In genomic region chr18:39325973-39326372, GRCh38 we compare ENCODE assay signal across 28 cellular contexts.
"Had no signal": no experiment of that assay in that cellular context is flagged by ENCODE, and none has a peak within 500 bp of the region (broad histone marks: within the 10 kb centered on the region; RNA-seq: fewer than 3 reads in every experiment).

No MANE protein-coding gene starts in this region.

- H3K4me1 ChIP-seq: ascending aorta had no signal

- H3K9me3 ChIP-seq: ascending aorta had no signal

- H3K27ac ChIP-seq: ascending aorta, cardiac muscle cell, VCaP had no signal

- H3K36me3 ChIP-seq: ascending aorta, cardiac muscle cell had no signal

- ATAC-seq: activated CD8-positive, alpha-beta memory T cell treated with anti-CD3 and anti-CD28 coated beads, Interleukin-2, amount 10 ng/mL, durations not matched to agents 7 days and 5 days; activated CD8-positive, alpha-beta T cell treated with anti-CD3 and anti-CD28 coated beads, Interleukin-2, amount 10 ng/mL, durations not matched to agents 7 days and 5 days; activated naive CD8-positive, alpha-beta T cell treated with anti-CD3 and anti-CD28 coated beads, Interleukin-2, amount 50 U/mL, for 24 hours had no signal

- FAIRE-seq: bronchial epithelial cell, TTC549 had no signal

- DNase-seq: activated B cell treated with CpG ODN at 0.5 μM for 24 hours; activated CD4-positive, alpha-beta memory T cell treated with anti-CD3 and anti-CD28 coated beads, Interleukin-2, amount 10 ng/mL, durations not matched to agents 7 days and 5 days; activated CD4-positive, alpha-beta T cell treated with anti-CD3 and anti-CD28 coated beads for 4 hours; activated CD4-positive, alpha-beta T cell treated with anti-CD3 and anti-CD28 coated beads, Interleukin-2, amount 10 ng/mL, durations not matched to agents 24 days and 14 days; activated CD4-positive, alpha-beta T cell treated with anti-CD3 and anti-CD28 coated beads, Interleukin-2, amount 50 U/mL, for 1 hour; activated CD4-positive, alpha-beta T cell treated with anti-CD3 and anti-CD28 coated beads, Interleukin-2, amount 50 U/mL, for 48 hours; activated CD4-positive, CD25-positive, alpha-beta regulatory T cell treated with anti-CD3 and anti-CD28 coated beads, Interleukin-2, amount 50 U/mL, for 72 hours; activated CD8-positive, alpha-beta memory T cell treated with anti-CD3 and anti-CD28 coated beads for 24 hours; activated CD8-positive, alpha-beta memory T cell treated with anti-CD3 and anti-CD28 coated beads, Interleukin-2, amount 10 ng/mL, durations not matched to agents 7 days and 5 days; activated CD8-positive, alpha-beta memory T cell treated with anti-CD3 and anti-CD28 coated beads, Interleukin-2, amount 50 U/mL, for 48 hours; activated CD8-positive, alpha-beta T cell treated with anti-CD3 and anti-CD28 coated beads, Interleukin-2, amount 10 ng/mL, durations not matched to agents 7 days and 5 days; activated effector memory CD4-positive, alpha-beta T cell treated with Interleukin-2 at 50 U/mL for 16 hours; activated gamma-delta T cell; activated naive CD4-positive, alpha-beta T cell treated with anti-CD3 and anti-CD28 coated beads, Interleukin-2, amount 10 ng/mL, durations not matched to agents 7 days and 5 days; activated naive CD4-positive, alpha-beta T cell treated with Interleukin-2 at 50 U/mL for 16 hours; activated naive CD8-positive, alpha-beta T cell treated with anti-CD3 and anti-CD28 coated beads, Interleukin-2, amount 10 ng/mL, durations not matched to agents 7 days and 5 days; activated naive CD8-positive, alpha-beta T cell treated with anti-CD3 and anti-CD28 coated beads, Interleukin-2, amount 50 U/mL, for 24 hours; activated T-cell treated with anti-CD3 and anti-CD28 coated beads, Interleukin-2, amount 50 U/mL, for 24 hours; activated T-cell treated with anti-CD3 and anti-CD28 coated beads, Interleukin-2, amount 50 U/mL, for 48 hours; central memory CD4-positive, alpha-beta T cell; T-helper 1 cell; T-helper 2 cell; T-helper 9 cell had no signal

- H3K27me3 ChIP-seq: ascending aorta, cardiac muscle cell had no signal

- H3K4me3 ChIP-seq: ascending aorta, cardiac muscle cell had no signal
